In genomic region chr2:169573974-169574299, GRCh38 we compare ENCODE assay signal across 1 cellular context.
TF ChIP-seq lines count a peak whose summit lies in the region.

No MANE protein-coding gene starts in this region.

TF ChIP-seq in K562, 482 proteins besides CTCF, POLR2A, EP300 and RAD21 (continued from another document):
- TF ChIP-seq AFF1 (IDR thresholded peaks at IDR 0.05; ENCODE audit: low read depth in 1 of 2, partially characterized antibody in 2 of 2) (peak in 1 of 2 experiments; percentile 10), KLF1 (tag; IDR thresholded peaks at IDR 0.05) (no peak), NR2C2 (CRISPR knock-in tag; IDR thresholded peaks at IDR 0.05) (no peak), NR2C2 (tag; IDR thresholded peaks at IDR 0.05) (peak; percentile 2), E2F8 (IDR thresholded peaks at IDR 0.05; ENCODE audit: low read depth, partially characterized antibody) (no peak), OTX1 (CRISPR knock-in tag; IDR thresholded peaks at IDR 0.05) (no peak), MYBL2 (IDR thresholded peaks at IDR 0.05; ENCODE audit: low read depth) (no peak), MYBL2 (CRISPR knock-in tag; IDR thresholded peaks at IDR 0.05; ENCODE audit: borderline replicate concordance) (no peak), GATAD2B (IDR thresholded peaks at IDR 0.05; ENCODE audit: borderline replicate concordance) (0 out of 2 replicates have a peak, but pooled peaks have one; percentile 6), DPF2 (IDR thresholded peaks at IDR 0.05) (no peak), ZNF347 (CRISPR knock-in tag; IDR thresholded peaks at IDR 0.05; ENCODE audit: low read depth) (no peak), TAF15 (IDR thresholded peaks at IDR 0.05; ENCODE audit: low read depth, low read length) (no peak), NRF1 (conservative IDR thresholded peaks at IDR 0.05 in 1 of 2, IDR thresholded peaks at IDR 0.05 in 1 of 2) (peak in 1 of 2 experiments; percentile 58; a peak in 2 of 4 replicates), ZFPM2 (CRISPR knock-in tag; IDR thresholded peaks at IDR 0.05) (no peak), KAT7 (CRISPR knock-in tag; IDR thresholded peaks at IDR 0.05; ENCODE audit: borderline replicate concordance) (no peak), TAL1 (IDR thresholded peaks at IDR 0.05) (no peak), HEY1 (CRISPR knock-in tag; IDR thresholded peaks at IDR 0.05; ENCODE audit: borderline replicate concordance) (no peak)
